17 cellular contexts compared by ENCODE assay signal in genomic region chr1:93976711-93977328, GRCh38.
"Had no signal": no experiment of that assay in that cellular context is flagged by ENCODE, and none has a peak within 500 bp of the region (broad histone marks: within the 10 kb centered on the region; RNA-seq: fewer than 3 reads in every experiment).

No MANE protein-coding gene starts in this region.

- H3K4me1 ChIP-seq: left lung, upper lobe of right lung had no signal

- H3K27me3 ChIP-seq: left lung, ovary, spleen, upper lobe of right lung had no signal

- H3K27ac Mint-ChIP-seq: activated CD4-positive, alpha-beta T cell treated with anti-CD3 and anti-CD28 coated beads, Interleukin-2, amount 10 ng/mL, durations not matched to agents 7 days and 5 days; activated CD8-positive, alpha-beta T cell treated with anti-CD3 and anti-CD28 coated beads, Interleukin-2, amount 10 ng/mL, durations not matched to agents 7 days and 5 days; activated naive CD4-positive, alpha-beta T cell treated with anti-CD3 and anti-CD28 coated beads for 36 hours; activated T-cell treated with anti-CD3 and anti-CD28 coated beads, Interleukin-2, amount 50 U/mL, for 24 hours; stimulated activated naive B cell treated with anti-CD40 and anti-IgM and Interleukin-4, amounts not matched to agents 10 μg/mL and 1 μg/mL and 100 μg/mL, for 72 hours had no signal

- H3K36me3 ChIP-seq: left lung, ovary, spleen, thoracic aorta, upper lobe of right lung had no signal

- H3K4me1 Mint-ChIP-seq: activated CD4-positive, alpha-beta T cell treated with anti-CD3 and anti-CD28 coated beads, Interleukin-2, amount 10 ng/mL, durations not matched to agents 7 days and 5 days; naive B cell; stimulated activated naive B cell treated with anti-CD40 and anti-IgM and Interleukin-4, amounts not matched to agents 10 μg/mL and 1 μg/mL and 100 μg/mL, for 72 hours had no signal

- H3K9me3 ChIP-seq: left lung, mucosa of descending colon, ovary, spleen, thoracic aorta, upper lobe of right lung had no signal

- H3K36me3 Mint-ChIP-seq: naive B cell; stimulated activated naive B cell treated with anti-CD40 and anti-IgM and Interleukin-4, amounts not matched to agents 10 μg/mL and 1 μg/mL and 100 μg/mL, for 72 hours had no signal

- H3K27ac ChIP-seq: coronary artery, left lung, ovary, spleen, thoracic aorta, upper lobe of right lung had no signal

- H3K27me3 Mint-ChIP-seq: activated CD4-positive, alpha-beta T cell treated with anti-CD3 and anti-CD28 coated beads, Interleukin-2, amount 10 ng/mL, durations not matched to agents 7 days and 5 days; activated T-cell treated with anti-CD3 and anti-CD28 coated beads, Interleukin-2, amount 50 U/mL, for 24 hours had no signal

- H3K4me3 Mint-ChIP-seq: activated CD4-positive, alpha-beta T cell treated with anti-CD3 and anti-CD28 coated beads, Interleukin-2, amount 10 ng/mL, durations not matched to agents 7 days and 5 days; activated CD8-positive, alpha-beta T cell treated with anti-CD3 and anti-CD28 coated beads, Interleukin-2, amount 10 ng/mL, durations not matched to agents 7 days and 5 days; activated naive CD4-positive, alpha-beta T cell treated with anti-CD3 and anti-CD28 coated beads for 36 hours; activated T-cell treated with anti-CD3 and anti-CD28 coated beads, Interleukin-2, amount 50 U/mL, for 24 hours; naive B cell; stimulated activated naive B cell treated with anti-CD40 and anti-IgM and Interleukin-4, amounts not matched to agents 10 μg/mL and 1 μg/mL and 100 μg/mL, for 72 hours had no signal

- H3K9me3 Mint-ChIP-seq: activated CD4-positive, alpha-beta T cell treated with anti-CD3 and anti-CD28 coated beads, Interleukin-2, amount 10 ng/mL, durations not matched to agents 7 days and 5 days; activated naive CD4-positive, alpha-beta T cell treated with anti-CD3 and anti-CD28 coated beads for 36 hours; activated T-cell treated with anti-CD3 and anti-CD28 coated beads, Interleukin-2, amount 50 U/mL, for 24 hours; naive B cell; stimulated activated naive B cell treated with anti-CD40 and anti-IgM and Interleukin-4, amounts not matched to agents 10 μg/mL and 1 μg/mL and 100 μg/mL, for 72 hours had no signal

- H3K4me3 ChIP-seq: coronary artery, left lung, mucosa of descending colon, ovary, spleen, thoracic aorta, upper lobe of right lung had no signal

- DNase-seq: activated CD4-positive, alpha-beta T cell treated with anti-CD3 and anti-CD28 coated beads, Interleukin-2, amount 10 ng/mL, durations not matched to agents 7 days and 5 days; activated CD8-positive, alpha-beta T cell treated with anti-CD3 and anti-CD28 coated beads, Interleukin-2, amount 10 ng/mL, durations not matched to agents 7 days and 5 days; activated naive CD4-positive, alpha-beta T cell treated with anti-CD3 and anti-CD28 coated beads for 36 hours; activated T-cell treated with anti-CD3 and anti-CD28 coated beads, Interleukin-2, amount 50 U/mL, for 24 hours; anterior cingulate cortex; left lung; mucosa of descending colon; naive B cell; ovary; spleen; stimulated activated naive B cell treated with anti-CD40 and anti-IgM and Interleukin-4, amounts not matched to agents 10 μg/mL and 1 μg/mL and 100 μg/mL, for 72 hours; T1000; upper lobe of right lung had no signal

- ATAC-seq: activated CD4-positive, CD25-positive, alpha-beta regulatory T cell treated with anti-CD3 and anti-CD28 coated beads, Interleukin-2, amount 50 U/mL, for 24 hours; activated CD8-positive, alpha-beta T cell treated with anti-CD3 and anti-CD28 coated beads, Interleukin-2, amount 10 ng/mL, durations not matched to agents 7 days and 5 days; left lung; mucosa of descending colon; sciatic nerve; stimulated activated naive B cell treated with anti-CD40 and anti-IgM and Interleukin-4, amounts not matched to agents 10 μg/mL and 1 μg/mL and 100 μg/mL, for 72 hours; upper lobe of right lung had no signal
